8 cellular contexts compared by ENCODE assay signal in the genomic region with DNA sequence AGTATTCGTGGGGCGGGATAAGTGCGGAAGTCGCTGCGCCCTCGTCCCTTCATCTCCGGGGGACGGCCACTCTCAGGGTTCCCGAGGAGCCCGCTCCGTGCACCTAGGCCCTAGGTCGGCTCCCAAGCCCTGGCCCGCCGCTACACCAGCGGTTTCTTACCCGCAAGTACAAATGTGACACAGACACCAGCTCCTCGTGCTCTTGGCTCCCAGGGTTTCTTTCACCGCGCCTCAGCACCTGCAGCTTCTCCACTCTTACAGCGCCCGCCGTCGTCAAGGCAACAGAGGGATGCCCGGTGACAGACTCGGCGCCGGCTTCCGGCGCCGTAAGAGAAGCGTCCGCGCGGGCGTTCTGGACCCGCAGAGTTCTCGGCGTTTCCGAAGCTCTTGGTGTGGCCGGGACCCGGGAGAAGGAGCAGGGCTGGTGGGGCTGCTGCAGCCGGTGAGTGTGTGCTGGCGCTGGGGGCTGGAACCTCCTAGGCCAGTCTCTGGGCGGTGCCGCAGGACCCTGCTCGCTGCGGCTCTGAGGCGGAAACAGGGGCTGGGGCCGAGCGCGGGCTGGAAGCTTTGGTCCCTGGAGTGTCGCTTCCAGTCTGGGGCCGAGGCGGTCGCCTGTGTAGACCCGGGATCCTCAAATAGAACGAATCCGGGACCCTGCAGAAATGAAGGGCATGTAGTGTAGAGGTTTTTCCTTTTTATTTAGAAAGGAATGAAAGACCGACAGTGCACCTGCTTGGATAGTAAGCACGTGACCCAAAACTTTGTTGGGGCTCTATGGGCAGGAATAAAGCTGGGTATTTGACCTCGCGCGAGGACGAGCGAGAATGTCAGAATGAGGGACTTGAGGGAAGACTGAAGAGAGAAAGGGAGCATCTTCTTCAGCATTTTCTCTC.
DNase-seq lines count a peak whose midpoint lies in the region; ATAC-seq and TF ChIP-seq lines count a peak whose summit lies in the region.

No MANE protein-coding gene starts in this region.

- ATAC-seq in CD4-positive, alpha-beta T cell (ENCODE audit: poor library complexity): peak; percentile 68
- ATAC-seq in GM21381 (IDR thresholded peaks at IDR 0.05; ENCODE audit: unreplicated experiment) (peak; percentile 96), activated B cell treated with CpG ODN at 0.5 μM for 24 hours (ENCODE audit: low read depth) (peak; percentile 56), lung (ENCODE audit: insufficient read depth, low FRiP score) (peak; percentile 19)

- peaks cover 94% of the 10 kb centered on the region for H3K27me3 Mint-ChIP-seq in CD4-positive, alpha-beta T cell
- peaks cover 51% of the 10 kb centered on the region for H3K27me3 Mint-ChIP-seq in activated B cell treated with CpG ODN at 0.5 μM for 24 hours

- CTCF ChIA-PET in CD4-positive, alpha-beta T cell (lab: Charles Lee): no interaction called here
- CTCF ChIA-PET in activated B cell treated with CpG ODN at 0.5 μM for 24 hours (lab: Charles Lee): no interaction called here

- no peak overlapping the region for H3K27ac ChIP-seq in CD4-positive, alpha-beta T cell (ENCODE audit: low read depth, low read length)
- H3K27ac ChIP-seq in lung (ENCODE audit: low read depth in 1 of 2, low read length in 1 of 2): no peak overlapping the region
- H3K27ac ChIP-seq in tibial nerve: no peak overlapping the region

- no peak for TF ChIP-seq EP300 in tibial nerve (IDR thresholded peaks at IDR 0.05)

- no peak overlapping the region for H3K27ac Mint-ChIP-seq in CD4-positive, alpha-beta T cell
- H3K27ac Mint-ChIP-seq in activated B cell treated with CpG ODN at 0.5 μM for 24 hours: no peak overlapping the region

- TF ChIP-seq CTCF in CD4-positive, alpha-beta T cell (IDR thresholded peaks at IDR 0.05): no peak
- TF ChIP-seq CTCF in activated B cell treated with CpG ODN at 0.5 μM for 24 hours (IDR thresholded peaks at IDR 0.05) (no peak), choroid plexus epithelial cell (conservative IDR thresholded peaks at IDR 0.05; ENCODE audit: low read depth, low read length) (no peak), lung (IDR thresholded peaks at IDR 0.05; ENCODE audit: control extremely low read depth, extremely low read depth) (no peak), tibial nerve (IDR thresholded peaks at IDR 0.05) (no peak)

- DNase-seq in CD4-positive, alpha-beta T cell: peak in 9 of 10 experiments; percentile 3 to 47 (median 12)
- DNase-seq in LHCN-M2 (ENCODE audit: low read depth) (peak; percentile 2), activated B cell treated with CpG ODN at 0.5 μM for 24 hours (peak; percentile 18), choroid plexus epithelial cell (ENCODE audit: low read depth) (peak; percentile 33), lung (ENCODE audit: low spot score) (no peak), tibial nerve (ENCODE audit: low spot score in 2 of 2) (no peak)
- DNase-seq in stimulated activated CD4-positive, alpha-beta T cell treated with anti-CD3 and anti-CD28 coated beads, TNF-alpha, amount 100 ng/mL, for 1 hour (ENCODE audit: low read depth in 3 of 3, low spot score in 1 of 3): peak in 2 of 3 donors; percentile 2 to 21

- no peaks in the 10 kb centered on the region for H3K36me3 Mint-ChIP-seq in CD4-positive, alpha-beta T cell (ENCODE audit: low read depth)
- H3K36me3 Mint-ChIP-seq in activated B cell treated with CpG ODN at 0.5 μM for 24 hours (ENCODE audit: low read depth): no peaks in the 10 kb centered on the region

- H3K4me3 ChIP-seq in choroid plexus epithelial cell (ENCODE audit: low read depth, low read length) (peak overlapping the region; percentile 58), lung (no peak overlapping the region), tibial nerve (peak overlapping the region in 2 of 4 donors; percentile 22 to 46)

- no peaks in the 10 kb centered on the region for H3K9me3 ChIP-seq in CD4-positive, alpha-beta T cell (ENCODE audit: control insufficient read depth, low read length)
- H3K9me3 ChIP-seq in lung (ENCODE audit: control insufficient read depth in 2 of 2, insufficient read depth in 1 of 2, low read length in 1 of 2) (peaks cover 0 to 1% of the 10 kb centered on the region in 2 donors), tibial nerve (peaks cover 0 to 14% (median 0%) of the 10 kb centered on the region in 4 donors)

- H3K4me1 ChIP-seq in lung (ENCODE audit: control insufficient read depth in 2 of 2, insufficient read depth in 2 of 2, low read length in 2 of 2) (no peaks in the 10 kb centered on the region), tibial nerve (peaks cover 0 to 11% (median 2%) of the 10 kb centered on the region in 4 donors)

- intact Hi-C loops in CD4-positive, alpha-beta T cell (cut with DNase I, micrococcal nuclease): no loop called here
- intact Hi-C loops in activated B cell treated with CpG ODN at 0.5 μM for 24 hours (cut with micrococcal nuclease): no loop called here

- H3K9me3 Mint-ChIP-seq in CD4-positive, alpha-beta T cell: no peaks in the 10 kb centered on the region
- peaks cover 8% of the 10 kb centered on the region for H3K9me3 Mint-ChIP-seq in activated B cell treated with CpG ODN at 0.5 μM for 24 hours

- no peaks in the 10 kb centered on the region for H3K36me3 ChIP-seq in lung (ENCODE audit: control insufficient read depth in 2 of 2, insufficient read depth in 2 of 2, low read length in 2 of 2)
- H3K36me3 ChIP-seq in tibial nerve: no peaks in the 10 kb centered on the region

- no peak for TF ChIP-seq POLR2A in tibial nerve (IDR thresholded peaks at IDR 0.05)

- 2% methylated on average over 65 of the region's 65 CpGs for WGBS in lung, 2 donors
- 2 to 3% methylated on average over 43 to 61 of the region's 65 CpGs for WGBS in tibial nerve, 2 donors

- peak overlapping the region; percentile 73 for H3K4me3 Mint-ChIP-seq in CD4-positive, alpha-beta T cell
- H3K4me3 Mint-ChIP-seq in activated B cell treated with CpG ODN at 0.5 μM for 24 hours: peak overlapping the region; percentile 74

- peaks cover 9% of the 10 kb centered on the region for H3K4me1 Mint-ChIP-seq in CD4-positive, alpha-beta T cell (ENCODE audit: low read depth)
- H3K4me1 Mint-ChIP-seq in activated B cell treated with CpG ODN at 0.5 μM for 24 hours: peaks cover 13% of the 10 kb centered on the region

- POLR2A ChIA-PET in CD4-positive, alpha-beta T cell (lab: Charles Lee): no interaction called here
- POLR2A ChIA-PET in activated B cell treated with CpG ODN at 0.5 μM for 24 hours (lab: Charles Lee): no interaction called here

- H3K27me3 ChIP-seq in CD4-positive, alpha-beta T cell (ENCODE audit: control insufficient read depth, insufficient read depth, low read length): peaks cover 44% of the 10 kb centered on the region
- H3K27me3 ChIP-seq in lung (ENCODE audit: control insufficient read depth, insufficient read depth) (no peaks in the 10 kb centered on the region), tibial nerve (peaks cover 0 to 46% of the 10 kb centered on the region in 2 donors)

Comparison
In these comparisons a context has a peak if more than half of its experiments do, and no peak if none do; other contexts are left out.
1. ATAC-seq: peak in every context shown above with its lines; median percentile 96 in GM21381; 68 in CD4-positive, alpha-beta T cell; 56 in activated B cell treated with CpG ODN at 0.5 μM for 24 hours; 19 in lung.
2. DNase-seq: peak in CD4-positive, alpha-beta T cell (9 of 10), LHCN-M2 (single experiment), activated B cell treated with CpG ODN at 0.5 μM for 24 hours (single experiment), choroid plexus epithelial cell (single experiment) and stimulated activated CD4-positive, alpha-beta T cell treated with anti-CD3 and anti-CD28 coated beads, TNF-alpha, amount 100 ng/mL, for 1 hour (2 of 3); none in lung (single experiment) and tibial nerve (0 of 2).